In the genomic region with DNA sequence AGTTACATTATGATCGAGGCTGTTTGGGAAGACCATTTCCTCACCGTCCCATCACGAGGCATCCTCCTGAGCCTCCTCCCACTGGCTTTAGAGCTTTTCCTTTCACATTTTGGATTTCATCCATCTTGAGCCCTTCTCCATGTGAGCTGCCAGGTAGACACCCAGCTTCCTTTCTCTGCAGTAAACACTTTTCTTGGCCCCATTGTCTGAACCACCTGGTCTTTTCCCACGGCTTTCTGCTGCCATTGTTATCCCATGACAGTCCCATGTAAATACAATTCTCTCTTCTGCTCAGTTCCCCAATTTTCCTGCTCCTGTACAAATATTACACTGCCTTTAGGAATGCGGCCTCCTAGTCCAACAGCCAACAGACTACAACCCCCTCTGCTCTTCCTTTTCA, we compare ENCODE assay signal across 24 cellular contexts. TPM values are rescaled to one million over a fixed set of nuclear protein-coding genes. Genes with fewer than 3 reads are reported as not detected.
"Had no signal": no experiment of that assay in that cellular context is flagged by ENCODE, and none has a peak within 500 bp of the region (broad histone marks: within the 10 kb centered on the region; RNA-seq: fewer than 3 reads in every experiment).

No MANE protein-coding gene starts in this region.

- H3K9ac ChIP-seq: parathyroid adenoma had no signal

- H3K27me3 ChIP-seq: cardiac muscle cell, foreskin keratinocyte, thyroid gland, uterus had no signal

- H3K36me3 Mint-ChIP-seq: activated CD4-positive, alpha-beta memory T cell treated with anti-CD3 and anti-CD28 coated beads for 36 hours; mesothelial cell of epicardium; natural killer cell treated with Interleukin-12 subunit alpha and Interleukin-12 subunit beta and Interleukin-15 and Interleukin-18, amount 100 ng/mL, for 72 hours; WTC11 had no signal

- H3K4me1 Mint-ChIP-seq: activated CD4-positive, alpha-beta T cell treated with anti-CD3 and anti-CD28 coated beads for 36 hours had no signal

- DNase-seq: activated CD4-positive, alpha-beta memory T cell treated with anti-CD3 and anti-CD28 coated beads for 36 hours; activated CD4-positive, alpha-beta T cell treated with anti-CD3 and anti-CD28 coated beads for 36 hours; activated T-cell treated with anti-CD3 and anti-CD28 coated beads for 4 hours; foreskin keratinocyte; hypothalamus; left colon; spleen; stimulated activated naive CD4-positive, alpha-beta T cell; thyroid gland; uterus had no signal

- H3K36me3 ChIP-seq: cardiac muscle cell, neutrophil, spleen, thyroid gland, uterus had no signal

- H3K9me3 ChIP-seq: neutrophil, thyroid gland, uterus had no signal

- H3K4me3 ChIP-seq: cardiac muscle cell, dorsolateral prefrontal cortex, lung, spleen, thyroid gland, uterus had no signal

- H3K4me3 Mint-ChIP-seq: activated CD4-positive, alpha-beta memory T cell treated with anti-CD3 and anti-CD28 coated beads for 36 hours; activated CD4-positive, alpha-beta T cell treated with anti-CD3 and anti-CD28 coated beads for 36 hours; activated naive CD8-positive, alpha-beta T cell; activated T-helper 1 cell treated with anti-CD3 and anti-CD28 coated beads, Interleukin-12 subunit alpha, Interleukin-12 subunit beta, Interleukin-2, Interleukin-4 antibody, amounts not matched to agents 30 ng/mL and 10 ng/mL and 1 ng/mL, durations not matched to agents 14 hours and 24 hours and 36 hours; mesothelial cell of epicardium; natural killer cell treated with Interleukin-12 subunit alpha and Interleukin-12 subunit beta and Interleukin-15 and Interleukin-18, amount 100 ng/mL, for 72 hours; T-helper 2 cell treated with Interferon-gamma antibody and Interleukin-4, amounts not matched to agents 5 μg/mL and 100 μg/mL, for 36 hours; WTC11 had no signal

- H3K4me1 ChIP-seq: foreskin keratinocyte, parathyroid adenoma, spleen, thyroid gland, uterus had no signal

- ATAC-seq: activated CD4-positive, alpha-beta T cell treated with anti-CD3 and anti-CD28 coated beads for 36 hours; foreskin keratinocyte; left colon; natural killer cell treated with Interleukin-12 subunit alpha and Interleukin-12 subunit beta and Interleukin-15 and Interleukin-18, amount 100 ng/mL, for 72 hours; WTC11 had no signal

- H3K27ac ChIP-seq: cardiac muscle cell, foreskin keratinocyte, neutrophil, parathyroid adenoma, spleen, thyroid gland, uterus had no signal

- H3K27ac Mint-ChIP-seq: activated CD4-positive, alpha-beta memory T cell treated with anti-CD3 and anti-CD28 coated beads for 36 hours; activated CD4-positive, alpha-beta T cell treated with anti-CD3 and anti-CD28 coated beads for 36 hours; activated naive CD8-positive, alpha-beta T cell; activated T-helper 1 cell treated with anti-CD3 and anti-CD28 coated beads, Interleukin-12 subunit alpha, Interleukin-12 subunit beta, Interleukin-2, Interleukin-4 antibody, amounts not matched to agents 30 ng/mL and 10 ng/mL and 1 ng/mL, durations not matched to agents 14 hours and 24 hours and 36 hours; mesothelial cell of epicardium; natural killer cell treated with Interleukin-12 subunit alpha and Interleukin-12 subunit beta and Interleukin-15 and Interleukin-18, amount 100 ng/mL, for 72 hours; T-helper 2 cell treated with Interferon-gamma antibody and Interleukin-4, amounts not matched to agents 5 μg/mL and 100 μg/mL, for 36 hours; WTC11 had no signal

- H3K9me3 Mint-ChIP-seq: activated T-helper 1 cell treated with anti-CD3 and anti-CD28 coated beads, Interleukin-12 subunit alpha, Interleukin-12 subunit beta, Interleukin-2, Interleukin-4 antibody, amounts not matched to agents 30 ng/mL and 10 ng/mL and 1 ng/mL, durations not matched to agents 14 hours and 24 hours and 36 hours; mesothelial cell of epicardium; natural killer cell treated with Interleukin-12 subunit alpha and Interleukin-12 subunit beta and Interleukin-15 and Interleukin-18, amount 100 ng/mL, for 72 hours; T-helper 2 cell treated with Interferon-gamma antibody and Interleukin-4, amounts not matched to agents 5 μg/mL and 100 μg/mL, for 36 hours had no signal

RNA-seq across cellular contexts. Expression of a gene that starts 24.1 kb away (rescaled TPM):
- total RNA-seq: activated CD4-positive, alpha-beta memory T cell treated with anti-CD3 and anti-CD28 coated beads for 36 hours; activated CD4-positive, alpha-beta T cell treated with anti-CD3 and anti-CD28 coated beads for 36 hours; epithelial cell of proximal tubule; fibroblast of lung; foreskin keratinocyte; natural killer cell treated with Interleukin-12 subunit alpha and Interleukin-12 subunit beta and Interleukin-15 and Interleukin-18, amount 100 ng/mL, for 72 hours; renal cortical epithelial cell had no signal
- polyA plus RNA-seq: fibroblast of lung, foreskin keratinocyte had no signal
